31 cellular contexts compared by ENCODE assay signal in genomic region chr1:53975861-53976260, GRCh38. TPM values are rescaled to one million over a fixed set of nuclear protein-coding genes. Genes with fewer than 3 reads are reported as not detected.
"Had no signal": no experiment of that assay in that cellular context is flagged by ENCODE, and none has a peak within 500 bp of the region (broad histone marks: within the 10 kb centered on the region; RNA-seq: fewer than 3 reads in every experiment).

No MANE protein-coding gene starts in this region.

- H3K36me3 ChIP-seq: thoracic aorta, transverse colon, uterus had no signal

- H3K4me3 Mint-ChIP-seq: stimulated activated effector memory CD8-positive, alpha-beta T cell treated with anti-CD3 and anti-CD28 coated beads, Interleukin-12 subunit alpha, Interleukin-12 subunit beta, amount 100 ng/mL, for 72 hours; stimulated activated memory B cell treated with anti-CD40 and anti-IgM and Interleukin-4, amounts not matched to agents 10 μg/mL and 1 μg/mL and 100 μg/mL, for 72 hours; stimulated activated naive B cell treated with anti-CD40 and anti-IgM and Interleukin-4, amounts not matched to agents 10 μg/mL and 1 μg/mL and 100 μg/mL, for 72 hours; stimulated activated naive CD8-positive, alpha-beta T cell treated with anti-CD3 and anti-CD28 coated beads, Interleukin-15, amount 100 ng/mL, for 72 hours; stimulated activated naive CD8-positive, alpha-beta T cell treated with anti-CD3 and anti-CD28 coated beads, Interleukin-15, Interleukin-2, amounts not matched to agents 100 ng/mL and 50 ng/mL, for 24 hours; type B pancreatic cell had no signal

- H3K4me3 ChIP-seq: stomach, suprapubic skin, testis, thoracic aorta, thyroid gland, tibial artery, tibial nerve, transverse colon, upper lobe of left lung, upper lobe of right lung, uterus, vagina had no signal

- H3K4me1 Mint-ChIP-seq: stimulated activated effector memory CD8-positive, alpha-beta T cell treated with anti-CD3 and anti-CD28 coated beads, Interleukin-12 subunit alpha, Interleukin-12 subunit beta, amount 100 ng/mL, for 72 hours; stimulated activated naive CD8-positive, alpha-beta T cell treated with anti-CD3 and anti-CD28 coated beads, Interleukin-15, amount 100 ng/mL, for 72 hours had no signal

- H3K4me1 ChIP-seq: stomach, suprapubic skin, testis, thyroid gland, tibial artery, tibial nerve, transverse colon, upper lobe of left lung, upper lobe of right lung, uterus, vagina had no signal

- H3K27me3 ChIP-seq: stomach, suprapubic skin, testis, thyroid gland, tibial artery, tibial nerve, transverse colon, upper lobe of left lung, upper lobe of right lung, uterus, vagina had no signal

- H3K9me3 ChIP-seq: stomach, suprapubic skin, testis, thoracic aorta, thyroid gland, tibial artery, tibial nerve, transverse colon, upper lobe of left lung, upper lobe of right lung, uterus, vagina had no signal

- H3K27me3 Mint-ChIP-seq: stimulated activated naive B cell treated with anti-CD40 and anti-IgM and Interleukin-4, amounts not matched to agents 10 μg/mL and 1 μg/mL and 100 μg/mL, for 72 hours; stimulated activated naive CD8-positive, alpha-beta T cell treated with anti-CD3 and anti-CD28 coated beads, Interleukin-15, amount 100 ng/mL, for 72 hours; stimulated activated naive CD8-positive, alpha-beta T cell treated with anti-CD3 and anti-CD28 coated beads, Interleukin-15, Interleukin-2, amounts not matched to agents 100 ng/mL and 50 ng/mL, for 24 hours; type B pancreatic cell had no signal

- H3K27ac Mint-ChIP-seq: stimulated activated effector memory CD8-positive, alpha-beta T cell treated with anti-CD3 and anti-CD28 coated beads, Interleukin-12 subunit alpha, Interleukin-12 subunit beta, amount 100 ng/mL, for 72 hours; stimulated activated memory B cell treated with anti-CD40 and anti-IgM and Interleukin-4, amounts not matched to agents 10 μg/mL and 1 μg/mL and 100 μg/mL, for 72 hours; stimulated activated naive B cell treated with anti-CD40 and anti-IgM and Interleukin-4, amounts not matched to agents 10 μg/mL and 1 μg/mL and 100 μg/mL, for 72 hours; stimulated activated naive CD8-positive, alpha-beta T cell treated with anti-CD3 and anti-CD28 coated beads, Interleukin-15, amount 100 ng/mL, for 72 hours; stimulated activated naive CD8-positive, alpha-beta T cell treated with anti-CD3 and anti-CD28 coated beads, Interleukin-15, Interleukin-2, amounts not matched to agents 100 ng/mL and 50 ng/mL, for 24 hours; type B pancreatic cell had no signal

- DNase-seq: stimulated activated CD4-positive, alpha-beta T cell treated with anti-CD3 and anti-CD28 coated beads, Interleukin-2, amount 100 ng/mL, for 48 hours; stimulated activated CD4-positive, alpha-beta T cell treated with anti-CD3 and anti-CD28 coated beads, Interleukin-4, amount 100 ng/mL, for 1 hour; stimulated activated CD4-positive, alpha-beta T cell treated with anti-CD3 and anti-CD28 coated beads, Interleukin-4, amount 100 ng/mL, for 24 hours; stimulated activated CD4-positive, alpha-beta T cell treated with anti-CD3 and anti-CD28 coated beads, Interleukin-4, amount 100 ng/mL, for 4 hours; stimulated activated naive B cell treated with anti-CD40 and anti-IgM and Interleukin-4, amounts not matched to agents 10 μg/mL and 1 μg/mL and 100 μg/mL, for 72 hours; stimulated activated naive CD4-positive, alpha-beta T cell; stimulated activated naive CD4-positive, alpha-beta T cell treated with Interleukin-2 at 50 U/mL for 16 hours; stimulated activated naive CD8-positive, alpha-beta T cell treated with anti-CD3 and anti-CD28 coated beads, Interleukin-15, amount 100 ng/mL, for 72 hours; stimulated activated naive CD8-positive, alpha-beta T cell treated with anti-CD3 and anti-CD28 coated beads, Interleukin-15, Interleukin-2, amounts not matched to agents 100 U/mL and 50 U/mL, for 24 hours; stomach; substantia nigra; testis; thyroid gland; tibial artery; transverse colon; trophoblast cell; upper lobe of right lung; uterus had no signal

- H3K9me3 Mint-ChIP-seq: stimulated activated effector memory CD8-positive, alpha-beta T cell treated with anti-CD3 and anti-CD28 coated beads, Interleukin-12 subunit alpha, Interleukin-12 subunit beta, amount 100 ng/mL, for 72 hours; stimulated activated memory B cell treated with anti-CD40 and anti-IgM and Interleukin-4, amounts not matched to agents 10 μg/mL and 1 μg/mL and 100 μg/mL, for 72 hours; stimulated activated naive B cell treated with anti-CD40 and anti-IgM and Interleukin-4, amounts not matched to agents 10 μg/mL and 1 μg/mL and 100 μg/mL, for 72 hours; stimulated activated naive CD8-positive, alpha-beta T cell treated with anti-CD3 and anti-CD28 coated beads, Interleukin-15, amount 100 ng/mL, for 72 hours; stimulated activated naive CD8-positive, alpha-beta T cell treated with anti-CD3 and anti-CD28 coated beads, Interleukin-15, Interleukin-2, amounts not matched to agents 100 ng/mL and 50 ng/mL, for 24 hours; type B pancreatic cell had no signal

- H3K27ac ChIP-seq: stomach, suprapubic skin, testis, thoracic aorta, thyroid gland, tibial artery, tibial nerve, transverse colon, upper lobe of left lung, upper lobe of right lung, uterus, vagina had no signal

RNA-seq across cellular contexts. Expression of gene LDLRAD1, which starts 42.1 kb away (rescaled TPM):
- total RNA-seq: stomach, subcutaneous adipose tissue, temporal lobe, thoracic aorta, thyroid gland, tibial nerve, transverse colon, ureter, urinary bladder, vagina had no signal
